Comparison of ENCODE assay signal across 14 cellular contexts in genomic region chr2:173033080-173033479, GRCh38.
"Had no signal": no experiment of that assay in that cellular context is flagged by ENCODE, and none has a peak within 500 bp of the region (broad histone marks: within the 10 kb centered on the region; RNA-seq: fewer than 3 reads in every experiment).

No MANE protein-coding gene starts in this region.

- H3K36me3 Mint-ChIP-seq: activated naive CD8-positive, alpha-beta T cell treated with anti-CD3 and anti-CD28 coated beads, Interleukin-2, amount 10 ng/mL, durations not matched to agents 7 days and 5 days; naive thymus-derived CD8-positive, alpha-beta T cell had no signal

- H3K4me3 Mint-ChIP-seq: activated naive CD8-positive, alpha-beta T cell treated with anti-CD3 and anti-CD28 coated beads, Interleukin-2, amount 10 ng/mL, durations not matched to agents 7 days and 5 days; naive thymus-derived CD8-positive, alpha-beta T cell had no signal

- H3K4me1 Mint-ChIP-seq: activated naive CD8-positive, alpha-beta T cell treated with anti-CD3 and anti-CD28 coated beads, Interleukin-2, amount 10 ng/mL, durations not matched to agents 7 days and 5 days had no signal

- H3K27ac ChIP-seq: pancreas, sigmoid colon, tibial artery, vagina had no signal

- H3K27me3 ChIP-seq: pancreas, sigmoid colon, tibial artery, vagina had no signal

- H3K9me3 ChIP-seq: pancreas, sigmoid colon, tibial artery, vagina had no signal

- DNase-seq: activated CD4-positive, alpha-beta T cell treated with anti-CD3 and anti-CD28 coated beads, Interleukin-2, amount 50 U/mL, for 1 hour; activated naive CD4-positive, alpha-beta T cell; activated naive CD8-positive, alpha-beta T cell treated with anti-CD3 and anti-CD28 coated beads, Interleukin-2, amount 10 ng/mL, durations not matched to agents 7 days and 5 days; anterior cingulate cortex; effector CD8-positive, alpha-beta T cell; mesenchymal stem cell; naive thymus-derived CD8-positive, alpha-beta T cell; pancreas; sigmoid colon; stimulated activated CD4-positive, alpha-beta T cell treated with anti-CD3 and anti-CD28 coated beads, Interleukin-1b, Interleukin-23, amount 100 ng/mL, for 48 hours; T1000; tibial artery had no signal

- H3K4me3 ChIP-seq: pancreas, sigmoid colon, tibial artery, vagina had no signal

- H3K9me3 Mint-ChIP-seq: activated naive CD8-positive, alpha-beta T cell treated with anti-CD3 and anti-CD28 coated beads, Interleukin-2, amount 10 ng/mL, durations not matched to agents 7 days and 5 days; naive thymus-derived CD8-positive, alpha-beta T cell had no signal

- ATAC-seq: activated CD4-positive, CD25-positive, alpha-beta regulatory T cell treated with anti-CD3 and anti-CD28 coated beads, Interleukin-2, amount 50 U/mL, for 24 hours; naive thymus-derived CD8-positive, alpha-beta T cell; pancreas had no signal

- H3K27ac Mint-ChIP-seq: activated naive CD8-positive, alpha-beta T cell treated with anti-CD3 and anti-CD28 coated beads, Interleukin-2, amount 10 ng/mL, durations not matched to agents 7 days and 5 days; naive thymus-derived CD8-positive, alpha-beta T cell had no signal

- H3K36me3 ChIP-seq: pancreas, sigmoid colon, tibial artery, vagina had no signal
